In the genomic region with DNA sequence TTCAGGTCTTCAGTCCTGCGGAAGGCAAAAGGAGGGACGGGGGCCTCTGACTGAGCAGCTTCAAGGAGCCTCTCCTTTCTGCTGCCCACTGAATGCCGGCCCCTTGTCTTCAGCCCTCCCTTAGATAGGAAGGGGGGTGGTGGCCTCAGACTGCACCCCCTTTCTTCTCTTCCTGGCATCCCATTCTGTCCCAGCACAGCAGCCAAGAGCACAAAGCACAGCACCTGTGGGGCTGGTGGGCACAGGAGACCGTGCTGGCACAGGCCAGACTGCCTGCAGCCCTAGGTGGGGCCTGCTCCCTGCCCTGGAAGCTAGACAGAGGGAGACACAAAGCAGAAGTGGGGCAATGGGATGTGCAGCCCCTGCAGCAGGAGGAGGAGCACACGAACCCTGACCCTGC, we compare ENCODE assay signal across 1 cellular context.
TF ChIP-seq lines count a peak whose summit lies in the region.

No MANE protein-coding gene starts in this region.

TF ChIP-seq in H1, 55 proteins besides CTCF, POLR2A, EP300 and RAD21:
- TF ChIP-seq KDM4A (IDR thresholded peaks at IDR 0.05; ENCODE audit: low read depth, low read length, severe bottlenecking) (no peak), TBP (IDR thresholded peaks at IDR 0.05; ENCODE audit: low read depth, low read length) (no peak), SAP30 (IDR thresholded peaks at IDR 0.05; ENCODE audit: insufficient read depth, insufficient replicate concordance, low read length) (no peak), RNF2 (IDR thresholded peaks at IDR 0.05; ENCODE audit: borderline replicate concordance, low read depth, low read length, missing control alignments, poor library complexity, severe bottlenecking) (no peak), POLR2AphosphoS5 (IDR thresholded peaks at IDR 0.05; ENCODE audit: low read depth, low read length) (peak; percentile 33; the same call in 1 of the 2 replicates)
